14 cellular contexts compared by ENCODE assay signal in genomic region chr13:111007209-111007608, GRCh38.
DNase-seq lines count a peak whose midpoint lies in the region; ATAC-seq and TF ChIP-seq lines count a peak whose summit lies in the region.
"Had no signal": no experiment of that assay in that cellular context is flagged by ENCODE, and none has a peak within 500 bp of the region (broad histone marks: within the 10 kb centered on the region; RNA-seq: fewer than 3 reads in every experiment).

No MANE protein-coding gene starts in this region.

- H2AFZ ChIP-seq in parathyroid adenoma = no peak overlapping the region
- H2AFZ ChIP-seq in MM.1S (ENCODE audit: low read length) = no peak overlapping the region

- no peaks in the 10 kb centered on the region for H4K20me1 ChIP-seq in MM.1S (ENCODE audit: insufficient read depth, low read length)

- H3K4me3 ChIP-seq in right cardiac atrium (ENCODE audit: low read length) = no peak overlapping the region
- peak overlapping the region; percentile 55 for H3K4me3 ChIP-seq in coronary artery
- no peak overlapping the region for H3K4me3 ChIP-seq in parathyroid adenoma (ENCODE audit: low read depth, low read length)
- no peak overlapping the region for H3K4me3 ChIP-seq in H7 (ENCODE audit: insufficient read depth, low read depth, low read length)
- H3K4me3 ChIP-seq in MM.1S (ENCODE audit: low read length) = no peak overlapping the region

- intact Hi-C loops in right cardiac atrium (cut with DNase I) (no loop called here), cardiac septum (cut with DNase I) (loop anchor here (2.0 to 5.0 kb wide), 3 partner anchors 92 to 295 kb away; partner anchors contain the start of genes ANKRD10 and ING1)

- H3K9me3 ChIP-seq in right cardiac atrium (ENCODE audit: control insufficient read depth, low read length) = no peaks in the 10 kb centered on the region
- H3K9me3 ChIP-seq in parathyroid adenoma (ENCODE audit: control insufficient read depth, low read length) = no peaks in the 10 kb centered on the region
- H3K9me3 ChIP-seq in MM.1S (replicated peaks; ENCODE audit: insufficient read depth, low read length) = no peaks in the 10 kb centered on the region

- no peak overlapping the region for H3K4me2 ChIP-seq in parathyroid adenoma (ENCODE audit: low read length)
- H3K4me2 ChIP-seq in MM.1S (ENCODE audit: low read depth, low read length) = no peak overlapping the region

- TF ChIP-seq CTCF in coronary artery (IDR thresholded peaks at IDR 0.05) = no peak
- TF ChIP-seq CTCF in parathyroid adenoma (IDR thresholded peaks at IDR 0.05) = no peak
- TF ChIP-seq CTCF in MM.1S (IDR thresholded peaks at IDR 0.05; ENCODE audit: low read length) = no peak

- H3K9me2 ChIP-seq in MM.1S (replicated peaks; ENCODE audit: insufficient read depth, low read length) = no peaks in the 10 kb centered on the region; the same call in 1 of the 2 replicates

- DNase-seq in right cardiac atrium (no peak), cardiac septum (ENCODE audit: low spot score) (no peak), coronary artery (ENCODE audit: low spot score) (no peak), dedifferentiated amniotic fluid mesenchymal stem cell (ENCODE audit: extremely low spot score) (no peak), H7 (no peak), MM.1S (no peak)
- DNase-seq: activated naive CD4-positive, alpha-beta T cell treated with anti-CD3 and anti-CD28 coated beads for 36 hours; effector CD8-positive, alpha-beta T cell; NCI-H2107; stimulated activated CD4-positive, alpha-beta T cell treated with anti-CD3 and anti-CD28 coated beads, Interleukin-2, amount 100 ng/mL, for 48 hours; trophoblast cell had no signal

- H3F3A ChIP-seq in MM.1S (ENCODE audit: insufficient read depth, low read length) = no peaks in the 10 kb centered on the region

- H3K27me3 ChIP-seq in right cardiac atrium (ENCODE audit: control insufficient read depth, insufficient read depth) (no peaks in the 10 kb centered on the region), parathyroid adenoma (ENCODE audit: control insufficient read depth, insufficient read depth, low read length) (no peaks in the 10 kb centered on the region), H7 (ENCODE audit: control insufficient read depth, insufficient read depth, low read length) (no peaks in the 10 kb centered on the region), MM.1S (replicated peaks; ENCODE audit: insufficient read depth, low read length) (no peaks in the 10 kb centered on the region)

- no peaks in the 10 kb centered on the region for H3K79me2 ChIP-seq in parathyroid adenoma
- no peaks in the 10 kb centered on the region for H3K79me2 ChIP-seq in MM.1S (ENCODE audit: low read length)

- no peak overlapping the region for H3K9ac ChIP-seq in parathyroid adenoma
- no peak overlapping the region for H3K9ac ChIP-seq in MM.1S (ENCODE audit: low read length)

- H3K27ac ChIP-seq in right cardiac atrium (ENCODE audit: low read length) = peak overlapping the region; percentile 34
- peak overlapping the region; percentile 87 to 90 for H3K27ac ChIP-seq in coronary artery
- peak overlapping the region; percentile 70 for H3K27ac ChIP-seq in parathyroid adenoma
- no peak overlapping the region for H3K27ac ChIP-seq in MM.1S (ENCODE audit: low read length)

- H3K36me3 ChIP-seq in parathyroid adenoma (ENCODE audit: control insufficient read depth, insufficient read depth, low read length) = no peaks in the 10 kb centered on the region
- H3K36me3 ChIP-seq in H7 (replicated peaks; ENCODE audit: control insufficient read depth, insufficient read depth, low read length) = no peaks in the 10 kb centered on the region
- H3K36me3 ChIP-seq in MM.1S (replicated peaks; ENCODE audit: insufficient read depth, low read length) = no peaks in the 10 kb centered on the region

- ATAC-seq in right cardiac atrium (no peak), GM18873 (IDR thresholded peaks at IDR 0.05; ENCODE audit: low FRiP score, unreplicated experiment) (no peak)
- ATAC-seq: natural killer cell treated with Interleukin-12 subunit alpha and Interleukin-12 subunit beta and Interleukin-15 and Interleukin-18, amount 100 ng/mL, for 72 hours had no signal

- H3K4me1 ChIP-seq in right cardiac atrium (ENCODE audit: control insufficient read depth, insufficient read depth, low read length) = peaks cover 8% of the 10 kb centered on the region
- H3K4me1 ChIP-seq in parathyroid adenoma = no peaks in the 10 kb centered on the region
- no peaks in the 10 kb centered on the region for H3K4me1 ChIP-seq in MM.1S (ENCODE audit: low read length)

- 47% methylated on average over 3 of the region's 3 CpGs for WGBS in right cardiac atrium
